Comparison of ENCODE assay signal across 11 cellular contexts in the genomic region with DNA sequence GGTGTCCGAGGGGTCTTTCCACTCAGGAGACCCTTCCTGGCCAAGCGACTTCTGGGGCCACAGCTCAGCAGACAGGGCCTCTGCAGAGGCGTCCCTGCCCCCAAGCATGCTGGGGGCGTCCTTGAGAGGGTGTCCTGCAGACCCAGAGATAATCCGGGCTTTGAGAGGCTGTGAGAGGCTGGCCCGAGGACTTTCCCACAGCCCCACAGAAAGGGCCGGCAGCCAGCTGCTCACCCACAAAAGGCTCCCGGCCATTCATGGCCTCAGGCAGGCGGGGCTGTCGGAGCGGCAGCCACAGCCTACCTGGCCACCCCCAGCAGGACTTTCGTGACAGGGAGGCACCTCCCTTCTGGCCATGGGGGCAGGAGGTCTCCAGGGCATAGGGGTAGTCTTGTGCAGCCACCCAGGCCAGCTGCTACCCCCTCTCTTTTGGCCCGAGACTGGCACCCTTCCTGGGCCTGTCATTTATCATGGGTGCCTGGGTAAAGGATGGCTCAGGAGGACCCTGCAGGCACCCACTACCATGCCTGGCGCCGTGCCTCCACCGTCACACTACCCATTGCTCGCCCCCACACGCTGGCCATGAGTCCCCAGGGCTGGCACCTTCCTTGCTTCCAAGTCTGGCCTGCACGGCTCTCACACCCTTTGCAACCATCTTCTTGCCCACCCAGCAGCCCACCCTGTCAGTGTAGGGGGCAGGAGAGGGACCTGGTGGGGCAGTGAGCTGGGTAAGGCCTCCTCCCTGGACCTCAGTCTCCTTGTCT. TPM values are rescaled to one million over a fixed set of nuclear protein-coding genes. Genes with fewer than 3 reads are reported as not detected.
DNase-seq lines count a peak whose midpoint lies in the region; ATAC-seq, FAIRE-seq and TF ChIP-seq lines count a peak whose summit lies in the region.
"Had no signal": no experiment of that assay in that cellular context is flagged by ENCODE, and none has a peak within 500 bp of the region (broad histone marks: within the 10 kb centered on the region; RNA-seq: fewer than 3 reads in every experiment).

No MANE protein-coding gene starts in this region.

- peak overlapping the region; percentile 23 for H3K27ac Mint-ChIP-seq in activated CD4-positive, alpha-beta memory T cell treated with anti-CD3 and anti-CD28 coated beads for 36 hours
- H3K27ac Mint-ChIP-seq in activated CD4-positive, alpha-beta memory T cell treated with anti-CD3 and anti-CD28 coated beads, Interleukin-2, amount 10 ng/mL, durations not matched to agents 7 days and 5 days, result no peak overlapping the region
- H3K27ac Mint-ChIP-seq in activated T-cell treated with anti-CD3 and anti-CD28 coated beads, Interleukin-2, amount 50 U/mL, for 72 hours, result no peak overlapping the region

- ATAC-seq in lower lobe of right lung, result no peak
- ATAC-seq in activated T-cell treated with anti-CD3 and anti-CD28 coated beads, Interleukin-2, amount 50 U/mL, for 72 hours (replicated peaks in 1 of 2), result no peak

- TF ChIP-seq CTCF in VCaP (conservative IDR thresholded peaks at IDR 0.05) (no peak), lower lobe of right lung (IDR thresholded peaks at IDR 0.05) (no peak), tibial artery (IDR thresholded peaks at IDR 0.05) (no peak)

- no peaks in the 10 kb centered on the region for H3K36me3 Mint-ChIP-seq in activated CD4-positive, alpha-beta memory T cell treated with anti-CD3 and anti-CD28 coated beads for 36 hours
- no peaks in the 10 kb centered on the region for H3K36me3 Mint-ChIP-seq in activated CD4-positive, alpha-beta memory T cell treated with anti-CD3 and anti-CD28 coated beads, Interleukin-2, amount 10 ng/mL, durations not matched to agents 7 days and 5 days (ENCODE audit: low read depth)
- peaks cover 0 to 2% of the 10 kb centered on the region in 2 donors for H3K36me3 Mint-ChIP-seq in activated T-cell treated with anti-CD3 and anti-CD28 coated beads, Interleukin-2, amount 50 U/mL, for 72 hours (ENCODE audit: insufficient read depth in 2 of 2)

- H3K4me3 ChIP-seq in lower lobe of right lung (no peak overlapping the region), tibial artery (no peak overlapping the region)

- H3K27me3 ChIP-seq in lower lobe of right lung (ENCODE audit: low read depth) (peaks cover 19% of the 10 kb centered on the region), tibial artery (peaks cover 0 to 65% of the 10 kb centered on the region in 2 donors)

- H3K36me3 ChIP-seq in lower lobe of right lung (no peaks in the 10 kb centered on the region), tibial artery (no peaks in the 10 kb centered on the region)

- no peak for FAIRE-seq in GM12892 (lab: Jason Lieb, UNC)
- FAIRE-seq: kidney had no signal

- no peak for TF ChIP-seq POLR2A in GM12892 (IDR thresholded peaks at IDR 0.05; ENCODE audit: low read depth, low read length)

- CTCF ChIA-PET in activated CD4-positive, alpha-beta memory T cell treated with anti-CD3 and anti-CD28 coated beads for 36 hours (lab: Charles Lee), result interaction anchor here (0.9 to 1.3 kb wide), 4 partner anchors 11 to 130 kb away, joined by 3 to 5 read pairs (median 3); partner anchors contain the start of gene TNFRSF14
- CTCF ChIA-PET in activated CD4-positive, alpha-beta memory T cell treated with anti-CD3 and anti-CD28 coated beads, Interleukin-2, amount 10 ng/mL, durations not matched to agents 7 days and 5 days (lab: Charles Lee), result interaction anchor here (1.3 to 4.6 kb wide), 5 partner anchors 11 to 129 kb away, joined by 3 to 81 read pairs (median 18); partner anchors contain the start of genes PANK4 and TNFRSF14

- no peaks in the 10 kb centered on the region for H3K27me3 Mint-ChIP-seq in activated CD4-positive, alpha-beta memory T cell treated with anti-CD3 and anti-CD28 coated beads for 36 hours
- H3K27me3 Mint-ChIP-seq in activated CD4-positive, alpha-beta memory T cell treated with anti-CD3 and anti-CD28 coated beads, Interleukin-2, amount 10 ng/mL, durations not matched to agents 7 days and 5 days, result peaks cover 9% of the 10 kb centered on the region
- no peaks in the 10 kb centered on the region for H3K27me3 Mint-ChIP-seq in activated T-cell treated with anti-CD3 and anti-CD28 coated beads, Interleukin-2, amount 50 U/mL, for 72 hours (ENCODE audit: low read depth)

- H3K9me3 ChIP-seq in lower lobe of right lung (no peaks in the 10 kb centered on the region), tibial artery (no peaks in the 10 kb centered on the region)

- H3K4me1 ChIP-seq in lower lobe of right lung (peaks cover 70% of the 10 kb centered on the region), tibial artery (peaks cover 0 to 74% (median 44%) of the 10 kb centered on the region in 4 donors)

- no peak overlapping the region for H3K4me3 Mint-ChIP-seq in activated CD4-positive, alpha-beta memory T cell treated with anti-CD3 and anti-CD28 coated beads for 36 hours
- no peak overlapping the region for H3K4me3 Mint-ChIP-seq in activated CD4-positive, alpha-beta memory T cell treated with anti-CD3 and anti-CD28 coated beads, Interleukin-2, amount 10 ng/mL, durations not matched to agents 7 days and 5 days
- H3K4me3 Mint-ChIP-seq in activated T-cell treated with anti-CD3 and anti-CD28 coated beads, Interleukin-2, amount 50 U/mL, for 72 hours, result peak overlapping the region in 1 of 2 donors; percentile 24
- H3K4me3 Mint-ChIP-seq: activated T-cell treated with anti-CD3 and anti-CD28 coated beads, Interleukin-2, amount 50 U/mL, for 4 hours had no signal

- H3K4me1 Mint-ChIP-seq in activated CD4-positive, alpha-beta memory T cell treated with anti-CD3 and anti-CD28 coated beads for 36 hours (ENCODE audit: low read depth), result peaks cover 16% of the 10 kb centered on the region
- peaks cover 20% of the 10 kb centered on the region for H3K4me1 Mint-ChIP-seq in activated CD4-positive, alpha-beta memory T cell treated with anti-CD3 and anti-CD28 coated beads, Interleukin-2, amount 10 ng/mL, durations not matched to agents 7 days and 5 days
- H3K4me1 Mint-ChIP-seq in activated T-cell treated with anti-CD3 and anti-CD28 coated beads, Interleukin-2, amount 50 U/mL, for 72 hours (ENCODE audit: low read depth), result peaks cover 23% of the 10 kb centered on the region

- POLR2A ChIA-PET in activated CD4-positive, alpha-beta memory T cell treated with anti-CD3 and anti-CD28 coated beads for 36 hours (lab: Charles Lee), result interaction anchor here (0.8 to 5.5 kb wide), 8 partner anchors 11 to 345 kb away, joined by 3 to 53 read pairs (median 12); partner anchors contain the start of genes HES5, PANK4 and TNFRSF14
- POLR2A ChIA-PET in activated CD4-positive, alpha-beta memory T cell treated with anti-CD3 and anti-CD28 coated beads, Interleukin-2, amount 10 ng/mL, durations not matched to agents 7 days and 5 days (lab: Charles Lee), result interaction anchor here (0.8 to 12.2 kb wide), 10 partner anchors 11 to 132 kb away, joined by 3 to 228 read pairs (median 19); partner anchors contain the start of genes HES5, PANK4, PEX10 and PRXL2B

- peak overlapping the region; percentile 99 for H3K27ac ChIP-seq in VCaP
- peak overlapping the region; percentile 97 for H3K27ac ChIP-seq in lower lobe of right lung
- H3K27ac ChIP-seq in tibial artery, result peak overlapping the region; percentile 95 to 97

- intact Hi-C loops in activated CD4-positive, alpha-beta memory T cell treated with anti-CD3 and anti-CD28 coated beads for 36 hours (cut with micrococcal nuclease), result loop anchor here (5.0 kb wide), 3 partner anchors 153 to 348 kb away; partner anchors contain the start of genes MORN1 and RER1
- intact Hi-C loops in lower lobe of right lung (cut with DNase I), result no loop called here
- intact Hi-C loops in tibial artery (cut with DNase I; ENCODE audit: low total_unique reads), result no loop called here

- no peak for DNase-seq in activated CD4-positive, alpha-beta memory T cell treated with anti-CD3 and anti-CD28 coated beads for 36 hours
- DNase-seq in activated CD4-positive, alpha-beta memory T cell treated with anti-CD3 and anti-CD28 coated beads, Interleukin-2, amount 10 ng/mL, durations not matched to agents 7 days and 5 days, result no peak
- DNase-seq in lower lobe of right lung, result no peak
- DNase-seq in tibial artery, result no peak
- DNase-seq in GM12892 (ENCODE audit: insufficient read length), result no peak
- no peak for DNase-seq in activated T-cell treated with anti-CD3 and anti-CD28 coated beads, Interleukin-2, amount 50 U/mL, for 72 hours
- no peak for DNase-seq in DMS114 treated with DMSO at 0.1 percent for 48 hours (lab: John Stamatoyannopoulos, UW; ENCODE audit: unreplicated experiment)
- DNase-seq: activated T-cell treated with anti-CD3 and anti-CD28 coated beads, Interleukin-2, amount 50 U/mL, for 4 hours; stimulated activated CD4-positive, alpha-beta T cell treated with anti-CD3 and anti-CD28 coated beads, Interleukin-12 subunit alpha, Interleukin-12 subunit beta, amount 100 ng/mL, for 4 hours had no signal

- no peaks in the 10 kb centered on the region for H3K9me3 Mint-ChIP-seq in activated CD4-positive, alpha-beta memory T cell treated with anti-CD3 and anti-CD28 coated beads for 36 hours
- H3K9me3 Mint-ChIP-seq in activated CD4-positive, alpha-beta memory T cell treated with anti-CD3 and anti-CD28 coated beads, Interleukin-2, amount 10 ng/mL, durations not matched to agents 7 days and 5 days, result no peaks in the 10 kb centered on the region
- H3K9me3 Mint-ChIP-seq in activated T-cell treated with anti-CD3 and anti-CD28 coated beads, Interleukin-2, amount 50 U/mL, for 72 hours, result no peaks in the 10 kb centered on the region
- H3K9me3 Mint-ChIP-seq: activated T-cell treated with anti-CD3 and anti-CD28 coated beads, Interleukin-2, amount 50 U/mL, for 4 hours had no signal

RNA-seq across cellular contexts. Expression of gene TNFRSF14, which starts 11.1 kb away (rescaled TPM):
- total RNA-seq in activated CD4-positive, alpha-beta memory T cell treated with anti-CD3 and anti-CD28 coated beads for 36 hours, result 100 to 1,000 TPM; 145 to 152 TPM
- 100 to 1,000 TPM; 171 to 173 TPM for total RNA-seq in activated CD4-positive, alpha-beta memory T cell treated with anti-CD3 and anti-CD28 coated beads, Interleukin-2, amount 10 ng/mL, durations not matched to agents 7 days and 5 days
- 152 TPM for total RNA-seq in lower lobe of right lung
- 117 TPM for polyA plus RNA-seq in GM12892 (2012; ENCODE audit: missing spikeins)
- 100 to 1,000 TPM; 141 to 175 TPM for total RNA-seq in activated T-cell treated with anti-CD3 and anti-CD28 coated beads, Interleukin-2, amount 50 U/mL, for 72 hours

RNA-seq across cellular contexts. Expression of gene HES5, which starts 15.0 kb away (rescaled TPM):
- total RNA-seq in activated CD4-positive, alpha-beta memory T cell treated with anti-CD3 and anti-CD28 coated beads for 36 hours, result under 1 TPM in 1 of 2 experiments, not detected in 1; 0.17 TPM
- total RNA-seq in activated CD4-positive, alpha-beta memory T cell treated with anti-CD3 and anti-CD28 coated beads, Interleukin-2, amount 10 ng/mL, durations not matched to agents 7 days and 5 days, result not detected
- total RNA-seq in lower lobe of right lung, result 1.5 TPM
- polyA plus RNA-seq in GM12892 (2012; ENCODE audit: missing spikeins), result not detected
- total RNA-seq in activated T-cell treated with anti-CD3 and anti-CD28 coated beads, Interleukin-2, amount 50 U/mL, for 72 hours, result under 1 TPM in 1 of 2 donors, not detected in 1; 0.49 TPM
- total RNA-seq: activated T-cell treated with anti-CD3 and anti-CD28 coated beads, Interleukin-2, amount 50 U/mL, for 4 hours had no signal

RNA-seq across cellular contexts. Expression of gene PANK4, which starts 18.7 kb away (rescaled TPM):
- 10 to 100 TPM; 42.6 to 45.1 TPM for total RNA-seq in activated CD4-positive, alpha-beta memory T cell treated with anti-CD3 and anti-CD28 coated beads for 36 hours
- total RNA-seq in activated CD4-positive, alpha-beta memory T cell treated with anti-CD3 and anti-CD28 coated beads, Interleukin-2, amount 10 ng/mL, durations not matched to agents 7 days and 5 days, result 10 to 100 TPM; 71.7 to 72.6 TPM
- total RNA-seq in lower lobe of right lung, result 39.2 TPM
- 12.0 TPM for polyA plus RNA-seq in GM12892 (2012; ENCODE audit: missing spikeins)
- total RNA-seq in activated T-cell treated with anti-CD3 and anti-CD28 coated beads, Interleukin-2, amount 50 U/mL, for 72 hours, result 10 to 100 TPM; 44.6 to 49.7 TPM

RNA-seq across cellular contexts. Expression of gene PRXL2B, which starts 41.5 kb away (rescaled TPM):
- total RNA-seq in activated CD4-positive, alpha-beta memory T cell treated with anti-CD3 and anti-CD28 coated beads for 36 hours, result 10 to 100 TPM; 28.2 to 34.6 TPM
- 10 to 100 TPM; 17.0 to 22.2 TPM for total RNA-seq in activated CD4-positive, alpha-beta memory T cell treated with anti-CD3 and anti-CD28 coated beads, Interleukin-2, amount 10 ng/mL, durations not matched to agents 7 days and 5 days
- total RNA-seq in lower lobe of right lung, result 26.3 TPM
- 5.8 TPM for polyA plus RNA-seq in GM12892 (2012; ENCODE audit: missing spikeins)
- total RNA-seq in activated T-cell treated with anti-CD3 and anti-CD28 coated beads, Interleukin-2, amount 50 U/mL, for 72 hours, result 10 to 100 TPM; 34.8 to 39.2 TPM
